ENCODE assay signal across 1 cellular context in genomic region chr9:18596920-18597319, GRCh38.
TF ChIP-seq lines count a peak whose summit lies in the region.

No MANE protein-coding gene starts in this region.

TF ChIP-seq in GM23338, 12 proteins besides CTCF, POLR2A, EP300 and RAD21 (continued from another document):
- TF ChIP-seq ZNF462 (CRISPR knock-in tag; IDR thresholded peaks at IDR 0.05) (no peak), EZH2phosphoT487 (IDR thresholded peaks at IDR 0.05; ENCODE audit: unreplicated experiment) (no peak), ETS1 (IDR thresholded peaks at IDR 0.05) (no peak), NANOG (IDR thresholded peaks at IDR 0.05; ENCODE audit: borderline replicate concordance) (no peak)
